In the genomic region with DNA sequence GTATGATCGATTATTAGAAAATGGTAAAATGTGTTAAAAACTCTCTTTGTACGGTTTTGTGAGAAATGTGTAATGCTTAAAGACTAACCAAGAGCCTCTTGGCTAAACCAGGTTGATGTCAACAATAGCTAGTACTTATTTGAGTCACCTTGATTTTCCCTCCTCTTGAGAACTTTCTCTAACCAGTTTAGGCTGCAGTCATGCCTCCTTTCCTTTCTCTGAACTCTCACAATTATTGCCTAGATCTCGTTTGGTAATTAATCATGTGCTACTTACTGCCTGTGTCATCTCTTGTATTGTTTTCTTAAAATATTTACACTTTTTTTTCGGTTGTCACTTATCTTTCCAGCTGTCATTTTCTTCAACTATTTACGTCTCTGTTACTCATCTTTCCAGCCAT, we compare ENCODE assay signal across 8 cellular contexts. TPM values are rescaled to one million over a fixed set of nuclear protein-coding genes. Genes with fewer than 3 reads are reported as not detected.
DNase-seq lines count a peak whose midpoint lies in the region; ATAC-seq and TF ChIP-seq lines count a peak whose summit lies in the region.

No MANE protein-coding gene starts in this region.

- peak overlapping the region; percentile 91 for H3K4me2 ChIP-seq in DOHH2 (ENCODE audit: low read length)

- DNase-seq in NCI-H69 (lab: John Stamatoyannopoulos, UW) = peak; percentile 33
- DNase-seq in fibroblast of mammary gland (ENCODE audit: low read depth) = no peak
- DNase-seq in thoracic aorta (ENCODE audit: low spot score) = no peak
- no peak for DNase-seq in HuH-7 (ENCODE audit: low spot score)
- DNase-seq in NK-92 (lab: John Stamatoyannopoulos, UW; ENCODE audit: unreplicated experiment) = no peak
- DNase-seq in NCI-H510A treated with DMSO at 0.1 percent for 48 hours (lab: John Stamatoyannopoulos, UW) = no peak

- ATAC-seq in GM21447 (IDR thresholded peaks at IDR 0.05; ENCODE audit: unreplicated experiment) (peak; percentile 27), thoracic aorta (ENCODE audit: insufficient number of reproducible peaks, low FRiP score, low read depth) (no peak)

- H3K27me3 ChIP-seq in DOHH2 (ENCODE audit: control insufficient read depth, low read length) (no peaks in the 10 kb centered on the region), thoracic aorta (replicated peaks; ENCODE audit: insufficient read depth) (no peaks in the 10 kb centered on the region)

- H3K9me2 ChIP-seq in DOHH2 (replicated peaks; ENCODE audit: control insufficient read depth, low read length) = no peaks in the 10 kb centered on the region

- H3K4me3 ChIP-seq in DOHH2 (ENCODE audit: low read length) (peak overlapping the region; percentile 86), fibroblast of mammary gland (ENCODE audit: control insufficient read depth, low read depth, low read length) (peak overlapping the region; percentile 90), thoracic aorta (peak overlapping the region; percentile 92)

- peaks cover 4% of the 10 kb centered on the region for H3F3A ChIP-seq in DOHH2 (ENCODE audit: control insufficient read depth, insufficient read depth)

- TF ChIP-seq CTCF in DOHH2 (IDR thresholded peaks at IDR 0.05; ENCODE audit: low read depth, low read length, poor library complexity, severe bottlenecking) (no peak), fibroblast of mammary gland (conservative IDR thresholded peaks at IDR 0.05; ENCODE audit: control insufficient read depth, insufficient read depth, low read depth, low read length) (no peak), thoracic aorta (IDR thresholded peaks at IDR 0.05) (no peak)

- H3K4me1 ChIP-seq in DOHH2 (ENCODE audit: control insufficient read depth, low read length) = peaks cover 17% of the 10 kb centered on the region
- peaks cover 23 to 44% of the 10 kb centered on the region in 2 donors for H3K4me1 ChIP-seq in thoracic aorta (ENCODE audit: control insufficient read depth in 1 of 2, low read depth in 2 of 2)

- no peaks in the 10 kb centered on the region for H3K9me3 ChIP-seq in DOHH2 (ENCODE audit: control insufficient read depth, insufficient read depth, low read length)
- no peaks in the 10 kb centered on the region for H3K9me3 ChIP-seq in thoracic aorta

- H3K36me3 ChIP-seq in DOHH2 (ENCODE audit: control insufficient read depth, low read length) = peaks cover 6% of the 10 kb centered on the region
- H3K36me3 ChIP-seq in thoracic aorta = no peaks in the 10 kb centered on the region

- H4K20me1 ChIP-seq in DOHH2 (ENCODE audit: control insufficient read depth, insufficient read depth, low read depth, low read length) = peaks cover 19% of the 10 kb centered on the region; the same call in 1 of the 2 replicates

- peaks cover 36% of the 10 kb centered on the region for H3K79me2 ChIP-seq in DOHH2 (ENCODE audit: control insufficient read depth, low read length)

- H3K27ac ChIP-seq in DOHH2 (ENCODE audit: low read depth, low read length) = peak overlapping the region; percentile 70; the same call in 1 of the 2 replicates
- H3K27ac ChIP-seq in thoracic aorta = peak overlapping the region; percentile 89 to 95

RNA-seq across cellular contexts. Expression of gene EPC2, which starts 1.1 kb away (rescaled TPM):
- 10 to 100 TPM; 32.0 to 37.8 TPM for total RNA-seq in thoracic aorta
